ENCODE assay signal across 18 cellular contexts in genomic region chr2:170314744-170315447, GRCh38.
DNase-seq lines count a peak whose midpoint lies in the region; ATAC-seq, FAIRE-seq and TF ChIP-seq lines count a peak whose summit lies in the region.
"Had no signal": no experiment of that assay in that cellular context is flagged by ENCODE, and none has a peak within 500 bp of the region (broad histone marks: within the 10 kb centered on the region; RNA-seq: fewer than 3 reads in every experiment).

No MANE protein-coding gene starts in this region.

- intact Hi-C loops in MCF 10A (cut with micrococcal nuclease), result no loop called here
- intact Hi-C loops in breast epithelium (cut with DNase I; ENCODE audit: low total_unique reads), result no loop called here

- CTCF ChIA-PET in MCF 10A (lab: Yijun Ruan, JAX), result interaction anchor here (0.7 to 0.8 kb wide), 2 partner anchors 46 to 79 kb away, joined by 3 to 4 read pairs; no protein-coding TSS in a partner anchor

- H3K4me1 ChIP-seq in breast epithelium, result no peaks in the 10 kb centered on the region
- no peaks in the 10 kb centered on the region for H3K4me1 ChIP-seq in keratinocyte (ENCODE audit: control insufficient read depth, extremely low read depth, insufficient read depth, low read length)
- H3K4me1 ChIP-seq in small intestine (ENCODE audit: control insufficient read depth in 2 of 2, insufficient read depth in 1 of 2, low read depth in 1 of 2, low read length in 1 of 2), result no peaks in the 10 kb centered on the region
- H3K4me1 ChIP-seq: Peyer's patch had no signal

- H3K27me3 ChIP-seq in breast epithelium, result no peaks in the 10 kb centered on the region
- H3K27me3 ChIP-seq in keratinocyte (ENCODE audit: control insufficient read depth, extremely low read depth, insufficient read depth, low read length), result no peaks in the 10 kb centered on the region
- no peaks in the 10 kb centered on the region for H3K27me3 ChIP-seq in small intestine (ENCODE audit: control insufficient read depth in 2 of 2, insufficient read depth in 2 of 2, low read length in 2 of 2)
- H3K27me3 ChIP-seq: Peyer's patch had no signal

- no peak overlapping the region for H3K9ac ChIP-seq in keratinocyte (ENCODE audit: control insufficient read depth, extremely low read depth, insufficient read depth, low read length)

- no peak overlapping the region for H3K4me3 ChIP-seq in breast epithelium
- H3K4me3 ChIP-seq in keratinocyte (ENCODE audit: control insufficient read depth in 2 of 3, extremely low read depth in 1 of 3, insufficient read depth in 2 of 3, low read depth in 1 of 3, low read length in 3 of 3), result no peak overlapping the region
- H3K4me3 ChIP-seq in small intestine (ENCODE audit: low read depth in 1 of 2, low read length in 2 of 2), result no peak overlapping the region
- H3K4me3 ChIP-seq: Peyer's patch had no signal

- H3K27ac ChIP-seq in breast epithelium (no peak overlapping the region), keratinocyte (ENCODE audit: control insufficient read depth, insufficient read depth, low read length) (no peak overlapping the region), small intestine (ENCODE audit: low read depth in 1 of 2, low read length in 1 of 2) (no peak overlapping the region)
- H3K27ac ChIP-seq: 22Rv1, C4-2B, Peyer's patch had no signal

- no peaks in the 10 kb centered on the region for H3K27me3 Mint-ChIP-seq in MCF 10A (ENCODE audit: insufficient read depth, unreplicated experiment)
- peaks cover 4% of the 10 kb centered on the region for H3K27me3 Mint-ChIP-seq in brain

- no peak overlapping the region for H3K4me2 ChIP-seq in keratinocyte (ENCODE audit: control insufficient read depth, extremely low read depth, insufficient read depth, low read depth, low read length)

- DNase-seq in MCF 10A (ENCODE audit: unreplicated experiment), result peak; percentile 58
- no peak for DNase-seq in breast epithelium (ENCODE audit: low spot score in 2 of 2)
- no peak for DNase-seq in keratinocyte (ENCODE audit: low read depth, low spot score)
- peak; percentile 49 for DNase-seq in small intestine
- no peak for DNase-seq in occipital lobe (lab: John Stamatoyannopoulos, UW)
- DNase-seq in NCI-H82 (lab: John Stamatoyannopoulos, UW), result no peak
- DNase-seq: DMS153, NCI-H1048, NCI-H2107, NCI-H774, Peyer's patch, SHP77 had no signal

- H3K36me3 ChIP-seq in breast epithelium (no peaks in the 10 kb centered on the region), keratinocyte (ENCODE audit: control insufficient read depth in 2 of 2, extremely low read depth in 1 of 2, insufficient read depth in 2 of 2, low read length in 2 of 2) (no peaks in the 10 kb centered on the region), small intestine (ENCODE audit: control insufficient read depth in 2 of 2, insufficient read depth in 2 of 2, low read length in 2 of 2) (no peaks in the 10 kb centered on the region)
- H3K36me3 ChIP-seq: Peyer's patch had no signal

- WGBS in small intestine, 3 donors, result 38 to 66% (median 49%) methylated on average over 7 of the region's 7 CpGs

- H3K27ac Mint-ChIP-seq in MCF 10A (ENCODE audit: low read depth, unreplicated experiment), result no peak overlapping the region
- peak overlapping the region in 4 of 5 experiments; percentile 85 to 97 (median 90) for H3K27ac Mint-ChIP-seq in brain

- no peak for TF ChIP-seq CTCF in MCF 10A (IDR thresholded peaks at IDR 0.05; ENCODE audit: unreplicated experiment)
- no peak for TF ChIP-seq CTCF in breast epithelium (IDR thresholded peaks at IDR 0.05)
- TF ChIP-seq CTCF in brain (conservative IDR thresholded peaks at IDR 0.05), result no peak
- no peak for TF ChIP-seq CTCF in keratinocyte (optimal IDR thresholded peaks at IDR 0.05 in 1 of 3, IDR thresholded peaks at IDR 0.05 in 1 of 3, conservative IDR thresholded peaks at IDR 0.05 in 1 of 3; ENCODE audit: extremely low read depth in 1 of 3, insufficient read depth in 2 of 3, low read length in 3 of 3)

- dilution Hi-C loops in keratinocyte (cut with MboI; ENCODE audit: extremely low pct_ligation_motif_present, low sequenced_read_pairs), result no loop called here

- H3K79me2 ChIP-seq in keratinocyte (ENCODE audit: control insufficient read depth, insufficient read depth, low read length), result no peaks in the 10 kb centered on the region

- no peak for TF ChIP-seq POLR2A in breast epithelium (IDR thresholded peaks at IDR 0.05)

- peaks cover 20% of the 10 kb centered on the region for H3K9me3 Mint-ChIP-seq in MCF 10A (ENCODE audit: unreplicated experiment)
- H3K9me3 Mint-ChIP-seq in brain, result peaks cover 14 to 21% (median 16%) of the 10 kb centered on the region in 5 experiments

- ATAC-seq in GM19023 (IDR thresholded peaks at IDR 0.05; ENCODE audit: unreplicated experiment), result no peak

- H3K9me3 ChIP-seq in breast epithelium (peaks cover 0 to 1% of the 10 kb centered on the region in 2 donors), keratinocyte (ENCODE audit: control insufficient read depth, low read depth, low read length) (no peaks in the 10 kb centered on the region), small intestine (ENCODE audit: control insufficient read depth, low read depth) (no peaks in the 10 kb centered on the region)
- H3K9me3 ChIP-seq: Peyer's patch had no signal

- H4K20me1 ChIP-seq in keratinocyte (ENCODE audit: control insufficient read depth, extremely low read depth, insufficient read depth, low read length), result no peaks in the 10 kb centered on the region

- no peaks in the 10 kb centered on the region for H3K36me3 Mint-ChIP-seq in MCF 10A (ENCODE audit: insufficient read depth, unreplicated experiment)
- peaks cover 16% of the 10 kb centered on the region for H3K36me3 Mint-ChIP-seq in brain

- no peak overlapping the region for H2AFZ ChIP-seq in keratinocyte (ENCODE audit: control insufficient read depth, low read length)

- H3K4me3 Mint-ChIP-seq in MCF 10A (ENCODE audit: unreplicated experiment) (no peak overlapping the region), brain (peak overlapping the region in 1 of 5 experiments; percentile 15)

- no TSS peak for BruUV-seq in MCF 10A (replicated peaks; lab: Mats Ljungman, UMichigan)

- H3K4me1 Mint-ChIP-seq in MCF 10A (ENCODE audit: insufficient read depth, unreplicated experiment) (peaks cover 10% of the 10 kb centered on the region), brain (peaks cover 66% of the 10 kb centered on the region)

- POLR2A ChIA-PET in MCF 10A (lab: Yijun Ruan, JAX), result no interaction called here

- peak; percentile 20 for FAIRE-seq in keratinocyte (lab: Jason Lieb, UNC)
- FAIRE-seq in small intestine (lab: Jason Lieb, UNC), result no peak
- FAIRE-seq: H1, HTR-8/SVneo had no signal

- H3K9me1 ChIP-seq in keratinocyte (ENCODE audit: control insufficient read depth, extremely low read depth, insufficient read depth, low read length), result no peaks in the 10 kb centered on the region

Comparison
In these comparisons a context has a peak if more than half of its experiments do, and no peak if none do; other contexts are left out.
1. DNase-seq: peak in MCF 10A (single experiment) and small intestine (single experiment); none in breast epithelium (0 of 2), keratinocyte (single experiment), occipital lobe (single experiment) and NCI-H82 (single experiment).